Comparison of ENCODE assay signal across 19 cellular contexts in genomic region chr16:50438041-50438437, GRCh38.
"Had no signal": no experiment of that assay in that cellular context is flagged by ENCODE, and none has a peak within 500 bp of the region (broad histone marks: within the 10 kb centered on the region; RNA-seq: fewer than 3 reads in every experiment).

No MANE protein-coding gene starts in this region.

- ATAC-seq: foreskin keratinocyte; naive thymus-derived CD4-positive, alpha-beta T cell; stimulated activated naive CD8-positive, alpha-beta T cell treated with anti-CD3 and anti-CD28 coated beads, Interleukin-15, Interleukin-2, amounts not matched to agents 100 U/mL and 50 U/mL, for 24 hours had no signal

- H3K36me3 ChIP-seq: neural progenitor cell, tibial nerve had no signal

- FAIRE-seq: kidney had no signal

- H3K27me3 ChIP-seq: neural progenitor cell, tibial nerve had no signal

- H3K9ac ChIP-seq: neural progenitor cell had no signal

- H3K4me2 ChIP-seq: neural progenitor cell had no signal

- DNase-seq: activated CD4-positive, alpha-beta T cell treated with anti-CD3 and anti-CD28 coated beads, Interleukin-2, amount 50 U/mL, for 1 hour; activated CD4-positive, CD25-positive, alpha-beta regulatory T cell treated with anti-CD3 and anti-CD28 coated beads, Interleukin-2, amount 50 U/mL, for 72 hours; activated naive CD4-positive, alpha-beta T cell; activated naive CD8-positive, alpha-beta T cell treated with anti-CD3 and anti-CD28 coated beads for 36 hours; activated T-cell treated with anti-CD3 and anti-CD28 coated beads for 4 hours; amniotic stem cell; dermis blood vessel endothelial cell; effector memory CD4-positive, alpha-beta T cell; foreskin keratinocyte; glutamatergic neuron; hypothalamus; kidney; mesenchymal stem cell; naive thymus-derived CD4-positive, alpha-beta T cell; stimulated activated CD4-positive, alpha-beta T cell treated with anti-CD3 and anti-CD28 coated beads, Interleukin-1b, Interleukin-23, amount 100 ng/mL, for 48 hours; stimulated activated naive CD8-positive, alpha-beta T cell treated with anti-CD3 and anti-CD28 coated beads, Interleukin-15, Interleukin-2, amounts not matched to agents 100 U/mL and 50 U/mL, for 24 hours; substantia nigra had no signal

- H3K4me1 ChIP-seq: foreskin keratinocyte, neural progenitor cell had no signal

- H2AFZ ChIP-seq: neural progenitor cell had no signal

- H3K27ac ChIP-seq: foreskin keratinocyte, neural progenitor cell, tibial nerve had no signal

- H3K4me3 ChIP-seq: neural progenitor cell, tibial nerve had no signal
